Comparison of ENCODE assay signal across 1 cellular context in genomic region chr1:1222575-1223225, GRCh38.
TF ChIP-seq lines count a peak whose summit lies in the region.

No MANE protein-coding gene starts in this region.

TF ChIP-seq in HEK293, 187 proteins besides CTCF, POLR2A, EP300 and RAD21:
- TF ChIP-seq ZBTB48 (tag by site-specific recombination; IDR thresholded peaks at IDR 0.05) (no peak), KLF8 (tag by site-specific recombination; IDR thresholded peaks at IDR 0.05) (0 out of 2 replicates have a peak, but pooled peaks have one; percentile 0), KLF1 (tag by site-specific recombination; IDR thresholded peaks at IDR 0.05) (peak; percentile 6; the same call in 1 of the 2 replicates)
- TF ChIP-seq, protein P1, sequence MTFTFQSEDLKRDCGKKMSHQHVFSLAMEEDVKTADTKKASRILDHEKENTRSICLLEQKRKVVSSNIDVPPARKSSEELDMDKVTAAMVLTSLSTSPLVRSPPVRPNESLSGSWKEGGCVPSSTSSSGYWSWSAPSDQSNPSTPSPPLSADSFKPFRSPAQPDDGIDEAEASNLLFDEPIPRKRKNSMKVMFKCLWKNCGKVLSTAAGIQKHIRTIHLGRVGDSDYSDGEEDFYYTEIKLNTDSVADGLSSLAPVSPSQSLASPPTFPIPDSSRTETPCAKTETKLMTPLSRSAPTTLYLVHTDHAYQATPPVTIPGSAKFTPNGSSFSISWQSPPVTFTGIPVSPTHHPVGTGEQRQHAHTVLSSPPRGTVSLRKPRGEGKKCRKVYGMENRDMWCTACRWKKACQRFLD (tag by site-specific recombination; IDR thresholded peaks at IDR 0.05): no peak
- TF ChIP-seq, protein P2, sequence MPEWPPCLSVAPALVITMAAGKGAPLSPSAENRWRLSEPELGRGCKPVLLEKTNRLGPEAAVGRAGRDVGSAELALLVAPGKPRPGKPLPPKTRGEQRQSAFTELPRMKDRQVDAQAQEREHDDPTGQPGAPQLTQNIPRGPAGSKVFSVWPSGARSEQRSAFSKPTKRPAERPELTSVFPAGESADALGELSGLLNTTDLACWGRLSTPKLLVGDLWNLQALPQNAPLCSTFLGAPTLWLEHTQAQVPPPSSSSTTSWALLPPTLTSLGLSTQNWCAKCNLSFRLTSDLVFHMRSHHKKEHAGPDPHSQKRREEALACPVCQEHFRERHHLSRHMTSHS (tag by site-specific recombination; IDR thresholded peaks at IDR 0.05): no peak
- TF ChIP-seq, protein P3, sequence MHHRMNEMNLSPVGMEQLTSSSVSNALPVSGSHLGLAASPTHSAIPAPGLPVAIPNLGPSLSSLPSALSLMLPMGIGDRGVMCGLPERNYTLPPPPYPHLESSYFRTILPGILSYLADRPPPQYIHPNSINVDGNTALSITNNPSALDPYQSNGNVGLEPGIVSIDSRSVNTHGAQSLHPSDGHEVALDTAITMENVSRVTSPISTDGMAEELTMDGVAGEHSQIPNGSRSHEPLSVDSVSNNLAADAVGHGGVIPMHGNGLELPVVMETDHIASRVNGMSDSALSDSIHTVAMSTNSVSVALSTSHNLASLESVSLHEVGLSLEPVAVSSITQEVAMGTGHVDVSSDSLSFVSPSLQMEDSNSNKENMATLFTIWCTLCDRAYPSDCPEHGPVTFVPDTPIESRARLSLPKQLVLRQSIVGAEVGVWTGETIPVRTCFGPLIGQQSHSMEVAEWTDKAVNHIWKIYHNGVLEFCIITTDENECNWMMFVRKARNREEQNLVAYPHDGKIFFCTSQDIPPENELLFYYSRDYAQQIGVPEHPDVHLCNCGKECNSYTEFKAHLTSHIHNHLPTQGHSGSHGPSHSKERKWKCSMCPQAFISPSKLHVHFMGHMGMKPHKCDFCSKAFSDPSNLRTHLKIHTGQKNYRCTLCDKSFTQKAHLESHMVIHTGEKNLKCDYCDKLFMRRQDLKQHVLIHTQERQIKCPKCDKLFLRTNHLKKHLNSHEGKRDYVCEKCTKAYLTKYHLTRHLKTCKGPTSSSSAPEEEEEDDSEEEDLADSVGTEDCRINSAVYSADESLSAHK (tag by site-specific recombination; IDR thresholded peaks at IDR 0.05): no peak
- TF ChIP-seq, protein P4, sequence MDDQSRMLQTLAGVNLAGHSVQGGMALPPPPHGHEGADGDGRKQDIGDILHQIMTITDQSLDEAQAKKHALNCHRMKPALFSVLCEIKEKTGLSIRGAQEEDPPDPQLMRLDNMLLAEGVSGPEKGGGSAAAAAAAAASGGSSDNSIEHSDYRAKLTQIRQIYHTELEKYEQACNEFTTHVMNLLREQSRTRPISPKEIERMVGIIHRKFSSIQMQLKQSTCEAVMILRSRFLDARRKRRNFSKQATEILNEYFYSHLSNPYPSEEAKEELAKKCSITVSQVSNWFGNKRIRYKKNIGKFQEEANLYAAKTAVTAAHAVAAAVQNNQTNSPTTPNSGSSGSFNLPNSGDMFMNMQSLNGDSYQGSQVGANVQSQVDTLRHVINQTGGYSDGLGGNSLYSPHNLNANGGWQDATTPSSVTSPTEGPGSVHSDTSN (CRISPR knock-in tag; IDR thresholded peaks at IDR 0.05): 0 out of 2 replicates have a peak, but pooled peaks have one; percentile 28
